In genomic region chr14:105419055-105419304, GRCh38 we compare ENCODE assay signal across 9 cellular contexts. TPM values are rescaled to one million over a fixed set of nuclear protein-coding genes. Genes with fewer than 3 reads are reported as not detected.
DNase-seq lines count a peak whose midpoint lies in the region; ATAC-seq and TF ChIP-seq lines count a peak whose summit lies in the region.
"Had no signal": no experiment of that assay in that cellular context is flagged by ENCODE, and none has a peak within 500 bp of the region (broad histone marks: within the 10 kb centered on the region; RNA-seq: fewer than 3 reads in every experiment).

No MANE protein-coding gene starts in this region.

- TF ChIP-seq EP300 in stomach (IDR thresholded peaks at IDR 0.05): no peak

- TF ChIP-seq CTCF in activated CD8-positive, alpha-beta T cell treated with anti-CD3 and anti-CD28 coated beads for 36 hours (IDR thresholded peaks at IDR 0.05): no peak
- no peak for TF ChIP-seq CTCF in stomach (IDR thresholded peaks at IDR 0.05)

- peaks cover 20% of the 10 kb centered on the region for H3K36me3 Mint-ChIP-seq in activated CD8-positive, alpha-beta T cell treated with anti-CD3 and anti-CD28 coated beads for 36 hours (ENCODE audit: low read depth)

- ATAC-seq in activated CD8-positive, alpha-beta T cell treated with anti-CD3 and anti-CD28 coated beads for 36 hours: no peak
- ATAC-seq in GM19035 (IDR thresholded peaks at IDR 0.05; ENCODE audit: unreplicated experiment): no peak
- no peak for ATAC-seq in GM18511 (IDR thresholded peaks at IDR 0.05; ENCODE audit: unreplicated experiment)

- DNase-seq in NCI-H1417 (lab: John Stamatoyannopoulos, UW): peak in 2 of 3 experiments; percentile 47 to 71
- no peak for DNase-seq in NCI-H1417 treated with DMSO at 0.1 percent for 48 hours (lab: John Stamatoyannopoulos, UW)
- DNase-seq in activated CD8-positive, alpha-beta T cell treated with anti-CD3 and anti-CD28 coated beads for 36 hours: no peak
- DNase-seq in stomach: no peak
- DNase-seq in activated effector memory CD4-positive, alpha-beta T cell treated with Interleukin-2 at 50 U/mL for 16 hours: no peak
- DNase-seq: MV-4-11 had no signal

- no peaks in the 10 kb centered on the region for H3K9me3 ChIP-seq in iPS-15b (ENCODE audit: control insufficient read depth, insufficient read depth, low read length)
- H3K9me3 ChIP-seq in stomach: no peaks in the 10 kb centered on the region

- H3K27me3 ChIP-seq in iPS-15b (ENCODE audit: control insufficient read depth, insufficient read depth, low read length) (peaks cover 7% of the 10 kb centered on the region), stomach (peaks cover 0 to 12% (median 0%) of the 10 kb centered on the region in 3 donors)

- peaks cover 7% of the 10 kb centered on the region for H3K4me1 ChIP-seq in iPS-15b (ENCODE audit: control insufficient read depth, insufficient read depth, low read length)
- H3K4me1 ChIP-seq in stomach: peaks cover 35 to 55% (median 52%) of the 10 kb centered on the region in 4 donors

- no peak for TF ChIP-seq POLR2A in stomach (IDR thresholded peaks at IDR 0.05)

- H3K9me3 Mint-ChIP-seq in activated CD8-positive, alpha-beta T cell treated with anti-CD3 and anti-CD28 coated beads for 36 hours: no peaks in the 10 kb centered on the region

- H3K27ac ChIP-seq in stomach: peak overlapping the region in 3 of 5 donors; percentile 70 to 84 (median 82)

- H3K4me3 ChIP-seq in iPS-15b (ENCODE audit: low read depth, low read length): peak overlapping the region; percentile 64
- H3K4me3 ChIP-seq in stomach: peak overlapping the region; percentile 73 to 86 (median 80)

- no peak overlapping the region for H3K27ac Mint-ChIP-seq in activated CD8-positive, alpha-beta T cell treated with anti-CD3 and anti-CD28 coated beads for 36 hours

- POLR2A ChIA-PET in activated CD8-positive, alpha-beta T cell treated with anti-CD3 and anti-CD28 coated beads for 36 hours (lab: Charles Lee): interaction anchor here (1.5 kb wide), 1 partner anchor 30 kb away, joined by 3 read pairs; no protein-coding TSS in a partner anchor

- 28 to 60% (median 31%) methylated on average over 1 to 8 of the region's 8 CpGs for WGBS in stomach, 5 donors

- peak overlapping the region; percentile 85 for H3K9ac ChIP-seq in iPS-15b (ENCODE audit: low read depth, low read length)

- peaks cover 26% of the 10 kb centered on the region for H3K4me1 Mint-ChIP-seq in activated CD8-positive, alpha-beta T cell treated with anti-CD3 and anti-CD28 coated beads for 36 hours (ENCODE audit: low read depth)

- CTCF ChIA-PET in activated CD8-positive, alpha-beta T cell treated with anti-CD3 and anti-CD28 coated beads for 36 hours (lab: Charles Lee): interaction anchor here (0.7 to 1.1 kb wide), 2 partner anchors 48 to 67 kb away, joined by 3 to 4 read pairs; no protein-coding TSS in a partner anchor

- intact Hi-C loops in activated CD8-positive, alpha-beta T cell treated with anti-CD3 and anti-CD28 coated beads for 36 hours (cut with micrococcal nuclease): no loop called here
- intact Hi-C loops in stomach (cut with DNase I; ENCODE audit: low total_unique reads): no loop called here

- no peaks in the 10 kb centered on the region for H3K27me3 Mint-ChIP-seq in activated CD8-positive, alpha-beta T cell treated with anti-CD3 and anti-CD28 coated beads for 36 hours

- H3K36me3 ChIP-seq in iPS-15b (ENCODE audit: control insufficient read depth, insufficient read depth, low read length) (peaks cover 11% of the 10 kb centered on the region), stomach (no peaks in the 10 kb centered on the region)

- peak overlapping the region; percentile 73 for H3K4me3 Mint-ChIP-seq in activated CD8-positive, alpha-beta T cell treated with anti-CD3 and anti-CD28 coated beads for 36 hours

RNA-seq across cellular contexts. Expression of gene MTA1, which starts 0.6 kb away (rescaled TPM):
- 100 to 1,000 TPM; 133 to 140 TPM for total RNA-seq in activated CD8-positive, alpha-beta T cell treated with anti-CD3 and anti-CD28 coated beads for 36 hours
- total RNA-seq in stomach: 100 to 1,000 TPM in 2 of 5 donors, 10 to 100 TPM in 3; 49.8 to 183 (median 85.5) TPM
- polyA plus RNA-seq in stomach: 10 to 100 TPM; 24.9 to 57.1 (median 40.3) TPM

RNA-seq across cellular contexts. Expression of gene TEX22, which starts 20.6 kb away (rescaled TPM):
- 1 to 10 TPM; 1.2 to 2.2 TPM for total RNA-seq in activated CD8-positive, alpha-beta T cell treated with anti-CD3 and anti-CD28 coated beads for 36 hours
- total RNA-seq in stomach: under 1 TPM in 1 of 5 donors, not detected in 4; 0.18 TPM
- polyA plus RNA-seq in stomach: under 1 TPM in 1 of 3 donors, not detected in 2; 0.35 TPM

RNA-seq across cellular contexts. Expression of gene CRIP2, which starts 55.6 kb away (rescaled TPM):
- total RNA-seq in activated CD8-positive, alpha-beta T cell treated with anti-CD3 and anti-CD28 coated beads for 36 hours: under 1 TPM in 1 of 2 experiments, not detected in 1; 0.45 TPM
- 100 to 1,000 TPM in 1 of 5 donors, 10 to 100 TPM in 4; 36.0 to 135 (median 72.7) TPM for total RNA-seq in stomach
- 100 to 1,000 TPM in 1 of 3 donors, 10 to 100 TPM in 2; 68.5 to 127 (median 94.7) TPM for polyA plus RNA-seq in stomach

Comparison
In these comparisons a context has a peak if more than half of its experiments do, and no peak if none do; other contexts are left out.
1. DNase-seq: peak in NCI-H1417 (2 of 3); none in NCI-H1417 treated with DMSO at 0.1 percent for 48 hours (single experiment), activated CD8-positive, alpha-beta T cell treated with anti-CD3 and anti-CD28 coated beads for 36 hours (single experiment), stomach (single experiment) and activated effector memory CD4-positive, alpha-beta T cell treated with Interleukin-2 at 50 U/mL for 16 hours (single experiment).
2. RNA of gene CRIP2, which starts 55.6 kb away (total RNA-seq): 36.0 to 135 TPM in stomach; 0.45 TPM in activated CD8-positive, alpha-beta T cell treated with anti-CD3 and anti-CD28 coated beads for 36 hours; every median in the first group is over 10 times any median in the second.